Comparison of ENCODE assay signal across 10 cellular contexts in the genomic region with DNA sequence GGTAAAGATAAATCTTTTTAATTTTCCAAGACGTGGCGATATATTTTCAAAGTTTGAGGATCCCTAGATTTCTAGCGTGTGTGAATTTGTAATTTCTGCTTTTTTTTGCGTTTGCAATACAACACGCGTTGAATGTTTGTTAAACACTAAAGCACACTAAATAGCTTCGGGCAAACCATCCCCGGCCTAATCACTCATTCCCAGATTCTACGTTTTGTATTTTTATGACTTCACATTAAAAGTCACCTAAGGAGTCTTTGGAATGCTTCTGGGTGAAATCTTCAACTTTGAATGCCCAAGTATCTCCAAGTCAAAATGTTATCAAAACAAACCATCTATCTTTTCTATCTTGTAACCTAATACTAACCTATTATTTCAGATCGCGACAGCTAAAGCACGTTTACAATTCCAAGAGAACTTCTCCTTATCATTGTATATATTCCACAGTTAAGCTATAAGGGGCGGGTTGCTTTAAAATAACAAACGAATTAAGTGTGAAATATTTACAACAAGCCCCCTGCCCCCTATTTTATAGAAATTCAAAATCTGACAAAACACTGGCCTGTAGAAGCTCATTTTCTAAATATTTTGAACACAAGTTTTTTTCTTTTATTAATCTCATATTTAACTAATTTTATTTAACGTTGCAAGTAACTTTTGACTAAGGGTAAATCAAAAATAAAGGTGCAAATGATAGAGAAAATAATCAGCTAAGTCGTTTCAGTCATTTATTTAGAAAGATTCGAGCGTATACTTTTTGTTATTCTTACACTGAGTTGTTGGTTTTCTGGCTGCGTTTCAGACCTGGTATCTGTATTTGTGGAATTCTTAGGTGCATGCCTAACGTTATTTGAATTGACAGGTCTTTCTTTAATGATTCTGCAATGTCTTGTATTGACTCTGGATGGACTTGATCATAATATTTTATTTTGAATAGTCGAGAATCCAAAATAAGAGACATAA.
DNase-seq lines count a peak whose midpoint lies in the region; TF ChIP-seq lines count a peak whose summit lies in the region.
"Had no signal": no experiment of that assay in that cellular context is flagged by ENCODE, and none has a peak within 500 bp of the region (broad histone marks: within the 10 kb centered on the region; RNA-seq: fewer than 3 reads in every experiment).

No MANE protein-coding gene starts in this region.

- peak overlapping the region; percentile 55 for H3K4me3 ChIP-seq in HAP-1
- peak overlapping the region; percentile 40 for H3K4me3 ChIP-seq in fibroblast of mammary gland (ENCODE audit: control insufficient read depth, low read depth, low read length)

- H3K9me3 ChIP-seq in HAP-1, result no peaks in the 10 kb centered on the region

- TF ChIP-seq CTCF in fibroblast of mammary gland (conservative IDR thresholded peaks at IDR 0.05; ENCODE audit: control insufficient read depth, insufficient read depth, low read depth, low read length), result no peak

- H3K36me3 ChIP-seq in HAP-1 (replicated peaks), result no peaks in the 10 kb centered on the region

- in situ Hi-C loops in HAP-1 (cut with MboI; ENCODE audit: low sequenced_read_pairs), result no loop called here

- DNase-seq in HAP-1 (ENCODE audit: low spot score in 2 of 2) (no peak), OCI-M2 (lab: John Stamatoyannopoulos, UW; ENCODE audit: unreplicated experiment) (peak; percentile 63), fibroblast of mammary gland (ENCODE audit: low read depth) (no peak), retina (peak; percentile 34), cortex of kidney (lab: John Stamatoyannopoulos, UW) (no peak), CD1c-positive myeloid dendritic cell (ENCODE audit: extremely low spot score) (no peak), GDM1 (lab: John Stamatoyannopoulos, UW) (no peak), NCI-H1436 (lab: John Stamatoyannopoulos, UW) (no peak)
- DNase-seq: midbrain, SIG-M5 had no signal

- peaks cover 21% of the 10 kb centered on the region for H3K4me1 ChIP-seq in HAP-1

- no peaks in the 10 kb centered on the region for H3K27me3 ChIP-seq in HAP-1 (ENCODE audit: low read depth)

Comparison
In these comparisons a context has a peak if more than half of its experiments do, and no peak if none do; other contexts are left out.
1. DNase-seq: peak in OCI-M2 (single experiment) and retina (single experiment); none in HAP-1 (0 of 2), fibroblast of mammary gland (single experiment), cortex of kidney (single experiment), CD1c-positive myeloid dendritic cell (single experiment), GDM1 (single experiment) and NCI-H1436 (single experiment).